In the genomic region with DNA sequence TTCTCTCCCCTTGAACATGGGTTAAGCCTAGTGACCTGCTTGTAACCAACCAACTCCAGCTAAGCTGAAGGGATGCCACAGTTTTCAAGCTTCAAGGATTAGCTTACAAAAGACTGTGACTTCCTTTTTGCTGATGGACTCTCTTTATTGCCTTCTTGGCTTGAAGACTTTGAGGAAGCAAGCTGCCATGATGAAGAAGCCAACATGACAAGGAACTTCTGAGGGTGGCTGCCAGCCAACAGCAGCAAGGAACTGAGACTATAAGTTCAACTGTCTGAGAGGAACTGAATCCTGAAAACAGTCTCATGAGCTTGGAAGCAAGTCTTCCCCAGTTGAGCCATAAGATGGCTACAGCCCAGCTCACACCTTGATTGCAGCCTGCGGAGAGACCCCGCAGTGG, we compare ENCODE assay signal across 21 cellular contexts.
DNase-seq lines count a peak whose midpoint lies in the region; ATAC-seq, FAIRE-seq and TF ChIP-seq lines count a peak whose summit lies in the region.
"Had no signal": no experiment of that assay in that cellular context is flagged by ENCODE, and none has a peak within 500 bp of the region (broad histone marks: within the 10 kb centered on the region; RNA-seq: fewer than 3 reads in every experiment).

No MANE protein-coding gene starts in this region.

- no peaks in the 10 kb centered on the region for H4K20me1 ChIP-seq in HepG2 (ENCODE audit: insufficient read depth, low read length)

- intact Hi-C loops in HepG2 (cut with micrococcal nuclease; ENCODE audit: unreplicated experiment) = no loop called here
- intact Hi-C loops in upper lobe of right lung (cut with DNase I) = no loop called here

- ATAC-seq in HepG2 = no peak
- peak; percentile 39 for ATAC-seq in gastroesophageal sphincter
- peak; percentile 91 for ATAC-seq in upper lobe of right lung
- no peak for ATAC-seq in HG03354 (IDR thresholded peaks at IDR 0.05; ENCODE audit: poor library complexity, severe bottlenecking, unreplicated experiment)

- POLR2A ChIA-PET in HepG2 (lab: Yijun Ruan, JAX) = no interaction called here

- in situ Hi-C loops in HepG2 (cut with HindIII; ENCODE audit: extremely low pct_ligation_motif_present, low pct_unique_long_range_greater_than_20kb) = no loop called here

- no peak for TF ChIP-seq EP300 in HepG2 (IDR thresholded peaks at IDR 0.05; ENCODE audit: low read depth in 2 of 2, low read length in 2 of 2)
- TF ChIP-seq EP300 in HepG2 (CRISPR knock-in tag; IDR thresholded peaks at IDR 0.05; ENCODE audit: borderline replicate concordance) = no peak
- no peak for TF ChIP-seq EP300 in gastroesophageal sphincter (IDR thresholded peaks at IDR 0.05)

- no peaks in the 10 kb centered on the region for H3K27me3 ChIP-seq in liver (ENCODE audit: control insufficient read depth in 4 of 4, insufficient read depth in 4 of 4, low read length in 3 of 4)
- H3K27me3 ChIP-seq in HepG2 (ENCODE audit: control insufficient read depth in 1 of 2, insufficient read depth in 2 of 2, low read length in 2 of 2) = no peaks in the 10 kb centered on the region
- H3K27me3 ChIP-seq in gastroesophageal sphincter = peaks cover 4% of the 10 kb centered on the region
- H3K27me3 ChIP-seq in upper lobe of right lung = no peaks in the 10 kb centered on the region
- H3K27me3 ChIP-seq: cardiac muscle cell, foreskin keratinocyte, ovary, SJCRH30 had no signal

- no peak overlapping the region for H3K27ac ChIP-seq in liver (ENCODE audit: low read depth in 1 of 2, low read length in 2 of 2)
- no peak overlapping the region for H3K27ac ChIP-seq in HepG2 (ENCODE audit: extremely low read length, insufficient read depth, low read length)
- H3K27ac ChIP-seq in gastroesophageal sphincter = no peak overlapping the region
- no peak overlapping the region for H3K27ac ChIP-seq in upper lobe of right lung
- H3K27ac ChIP-seq: 22Rv1, cardiac muscle cell, foreskin keratinocyte, ovary, SJCRH30 had no signal

- H3K4me1 ChIP-seq in liver (ENCODE audit: control insufficient read depth in 4 of 4, insufficient read depth in 4 of 4, low read length in 3 of 4) (no peaks in the 10 kb centered on the region), HepG2 (ENCODE audit: insufficient read depth, low read length) (no peaks in the 10 kb centered on the region), gastroesophageal sphincter (no peaks in the 10 kb centered on the region), upper lobe of right lung (no peaks in the 10 kb centered on the region)
- H3K4me1 ChIP-seq: SJCRH30 had no signal

- WGBS in liver = 85% methylated on average over 2 of the region's 2 CpGs
- WGBS in HepG2 (ENCODE audit: low lambda C conversion rate) = 0% methylated on average over 2 of the region's 2 CpGs
- 100% methylated on average over 2 of the region's 2 CpGs; no CpG with 5 or more reads in 1 of the 2 donors for WGBS in gastroesophageal sphincter (ENCODE audit: low coverage in 1 of 2), 2 donors

- TF ChIP-seq RAD21 in liver (IDR thresholded peaks at IDR 0.05) (no peak), HepG2 (CRISPR knock-in tag; IDR thresholded peaks at IDR 0.05) (no peak)

- no peak for TF ChIP-seq CTCF in liver (IDR thresholded peaks at IDR 0.05; ENCODE audit: low read depth, low read length, missing input control)
- no peak for TF ChIP-seq CTCF in HepG2 (CRISPR knock-in tag; IDR thresholded peaks at IDR 0.05)
- TF ChIP-seq CTCF in gastroesophageal sphincter (IDR thresholded peaks at IDR 0.05) = no peak
- no peak for TF ChIP-seq CTCF in upper lobe of right lung (IDR thresholded peaks at IDR 0.05)

- FAIRE-seq in HepG2 (lab: Jason Lieb, UNC) = no peak

- H3K4me3 ChIP-seq in liver (ENCODE audit: low read depth in 1 of 3, low read length in 3 of 3) = no peak overlapping the region
- H3K4me3 ChIP-seq in HepG2 (replicated peaks in 1 of 3; ENCODE audit: insufficient read depth in 1 of 3, low read depth in 2 of 3, low read length in 3 of 3) = no peak overlapping the region
- no peak overlapping the region for H3K4me3 ChIP-seq in gastroesophageal sphincter
- no peak overlapping the region for H3K4me3 ChIP-seq in upper lobe of right lung
- H3K4me3 ChIP-seq: cardiac muscle cell, ovary, SJCRH30 had no signal

- no peak overlapping the region for H2AFZ ChIP-seq in HepG2 (ENCODE audit: low read length)

- H3K4me2 ChIP-seq in HepG2 (ENCODE audit: low read depth, low read length) = no peak overlapping the region

- DNase-seq in HepG2 (ENCODE audit: low spot score) (no peak), medulla oblongata (ENCODE audit: extremely low spot score) (peak; percentile 90), upper lobe of right lung (peak; percentile 73), GM03348 (ENCODE audit: low spot score) (no peak), HT-29 (ENCODE audit: low spot score) (no peak)
- DNase-seq: activated CD4-positive, alpha-beta T cell treated with anti-CD3 and anti-CD28 coated beads, Interleukin-2, amount 10 ng/mL, durations not matched to agents 7 days and 5 days; activated naive CD8-positive, alpha-beta T cell treated with anti-CD3 and anti-CD28 coated beads, Interleukin-2, amount 10 ng/mL, durations not matched to agents 7 days and 5 days; activated T-cell treated with anti-CD3 and anti-CD28 coated beads, Interleukin-2, amount 50 U/mL, for 1 hour; CD4-positive, alpha-beta T cell; DND-41; H9; NCI-H2081 treated with DMSO at 0.1 percent for 48 hours; NCI-H774; ovary; SJCRH30 had no signal

- no peak for TF ChIP-seq POLR2A in HepG2 (IDR thresholded peaks at IDR 0.05; ENCODE audit: insufficient read depth in 1 of 2, low read depth in 2 of 2, low read length in 2 of 2)
- no peak for TF ChIP-seq POLR2A in gastroesophageal sphincter (IDR thresholded peaks at IDR 0.05)

- CTCF ChIA-PET in HepG2 (lab: Yijun Ruan, JAX; ENCODE audit: low intra/inter-chr PET ratio, low total read pairs) = no interaction called here

- H3K9me3 ChIP-seq in liver (ENCODE audit: control insufficient read depth in 4 of 4, low read length in 3 of 4) (no peaks in the 10 kb centered on the region), HepG2 (ENCODE audit: low read length) (no peaks in the 10 kb centered on the region), gastroesophageal sphincter (no peaks in the 10 kb centered on the region), upper lobe of right lung (no peaks in the 10 kb centered on the region)
- H3K9me3 ChIP-seq: ovary, SJCRH30 had no signal

- H3K9ac ChIP-seq in liver (ENCODE audit: low read depth in 1 of 2, low read length in 2 of 2) = no peak overlapping the region
- no peak overlapping the region for H3K9ac ChIP-seq in HepG2 (ENCODE audit: insufficient read depth, low read depth, low read length)

- H3K36me3 ChIP-seq in liver (ENCODE audit: control insufficient read depth in 4 of 4, insufficient read depth in 3 of 4, low read depth in 1 of 4, low read length in 3 of 4) (no peaks in the 10 kb centered on the region), HepG2 (replicated peaks in 1 of 2; ENCODE audit: control insufficient read depth in 1 of 2, insufficient read depth in 2 of 2, low read length in 2 of 2) (no peaks in the 10 kb centered on the region), gastroesophageal sphincter (no peaks in the 10 kb centered on the region), upper lobe of right lung (no peaks in the 10 kb centered on the region)
- H3K36me3 ChIP-seq: cardiac muscle cell, ovary, SJCRH30 had no signal

- H3K79me2 ChIP-seq in HepG2 (ENCODE audit: insufficient read depth, low read length) = no peaks in the 10 kb centered on the region

- no TSS peak for BruUV-seq in HepG2 (replicated peaks; lab: Mats Ljungman, UMichigan)

TF ChIP-seq in liver, 16 proteins besides CTCF, POLR2A, EP300 and RAD21 (continues in another document):
- TF ChIP-seq, protein P1, sequence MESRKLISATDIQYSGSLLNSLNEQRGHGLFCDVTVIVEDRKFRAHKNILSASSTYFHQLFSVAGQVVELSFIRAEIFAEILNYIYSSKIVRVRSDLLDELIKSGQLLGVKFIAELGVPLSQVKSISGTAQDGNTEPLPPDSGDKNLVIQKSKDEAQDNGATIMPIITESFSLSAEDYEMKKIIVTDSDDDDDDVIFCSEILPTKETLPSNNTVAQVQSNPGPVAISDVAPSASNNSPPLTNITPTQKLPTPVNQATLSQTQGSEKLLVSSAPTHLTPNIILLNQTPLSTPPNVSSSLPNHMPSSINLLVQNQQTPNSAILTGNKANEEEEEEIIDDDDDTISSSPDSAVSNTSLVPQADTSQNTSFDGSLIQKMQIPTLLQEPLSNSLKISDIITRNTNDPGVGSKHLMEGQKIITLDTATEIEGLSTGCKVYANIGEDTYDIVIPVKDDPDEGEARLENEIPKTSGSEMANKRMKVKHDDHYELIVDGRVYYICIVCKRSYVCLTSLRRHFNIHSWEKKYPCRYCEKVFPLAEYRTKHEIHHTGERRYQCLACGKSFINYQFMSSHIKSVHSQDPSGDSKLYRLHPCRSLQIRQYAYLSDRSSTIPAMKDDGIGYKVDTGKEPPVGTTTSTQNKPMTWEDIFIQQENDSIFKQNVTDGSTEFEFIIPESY (IDR thresholded peaks at IDR 0.05) = no peak
- TF ChIP-seq, protein P2, sequence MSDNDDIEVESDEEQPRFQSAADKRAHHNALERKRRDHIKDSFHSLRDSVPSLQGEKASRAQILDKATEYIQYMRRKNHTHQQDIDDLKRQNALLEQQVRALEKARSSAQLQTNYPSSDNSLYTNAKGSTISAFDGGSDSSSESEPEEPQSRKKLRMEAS (IDR thresholded peaks at IDR 0.05) = peak; percentile 22
- no peak for TF ChIP-seq TAF1 (conservative IDR thresholded peaks at IDR 0.05)
- TF ChIP-seq SP1 (IDR thresholded peaks at IDR 0.05) = no peak
- TF ChIP-seq JUND (IDR thresholded peaks at IDR 0.05) = no peak

TF ChIP-seq in HepG2, 621 proteins besides CTCF, POLR2A, EP300 and RAD21:
- TF ChIP-seq ZNF382 (CRISPR knock-in tag; IDR thresholded peaks at IDR 0.05; ENCODE audit: borderline replicate concordance) (no peak), NFIB (CRISPR knock-in tag; IDR thresholded peaks at IDR 0.05; ENCODE audit: borderline replicate concordance) (no peak), ZNF607 (CRISPR knock-in tag; IDR thresholded peaks at IDR 0.05; ENCODE audit: borderline replicate concordance) (no peak), ZNF614 (CRISPR knock-in tag; IDR thresholded peaks at IDR 0.05; ENCODE audit: borderline replicate concordance) (no peak), SAFB2 (CRISPR knock-in tag; IDR thresholded peaks at IDR 0.05; ENCODE audit: borderline replicate concordance, low read depth) (no peak), NCOR1 (IDR thresholded peaks at IDR 0.05; ENCODE audit: borderline replicate concordance, low read length) (no peak), ZNF562 (CRISPR knock-in tag; IDR thresholded peaks at IDR 0.05; ENCODE audit: borderline replicate concordance) (no peak), ISL2 (CRISPR knock-in tag; IDR thresholded peaks at IDR 0.05) (no peak), ZNF460 (CRISPR knock-in tag; IDR thresholded peaks at IDR 0.05; ENCODE audit: borderline replicate concordance) (no peak)

Comparison
In these comparisons a context has a peak if more than half of its experiments do, and no peak if none do; other contexts are left out.
1. ATAC-seq: peak in gastroesophageal sphincter (single experiment) and upper lobe of right lung (single experiment); none in HepG2 (single experiment) and HG03354 (single experiment).
2. DNase-seq: peak in medulla oblongata (single experiment) and upper lobe of right lung (single experiment); none in HepG2 (single experiment), GM03348 (single experiment) and HT-29 (single experiment).